ENCODE assay signal across 25 cellular contexts in the genomic region with DNA sequence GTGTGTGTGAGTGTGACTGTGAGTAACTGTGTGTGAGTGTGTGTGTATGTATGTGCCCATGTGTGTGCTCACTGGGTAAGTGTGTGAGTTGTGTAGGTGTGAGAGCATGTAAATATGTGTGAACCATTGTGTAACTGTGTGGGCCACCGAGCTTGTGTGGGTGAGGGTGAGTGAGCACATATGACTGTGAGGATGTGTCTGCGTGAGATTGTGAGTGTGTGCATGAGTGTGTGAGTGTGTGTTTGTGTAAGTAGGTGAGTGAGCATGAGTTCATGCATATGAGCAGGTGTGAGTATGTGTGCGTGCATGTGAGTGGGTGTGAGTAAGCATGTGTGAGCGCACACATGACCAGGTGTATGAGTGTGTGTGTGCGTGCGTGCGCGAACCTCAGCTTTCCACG. TPM values are rescaled to one million over a fixed set of nuclear protein-coding genes. Genes with fewer than 3 reads are reported as not detected.
"Had no signal": no experiment of that assay in that cellular context is flagged by ENCODE, and none has a peak within 500 bp of the region (broad histone marks: within the 10 kb centered on the region; RNA-seq: fewer than 3 reads in every experiment).

No MANE protein-coding gene starts in this region.

- H3K27ac ChIP-seq: cardiac muscle cell, esophagus muscularis mucosa, gastroesophageal sphincter, heart left ventricle, lower lobe of right lung, prostate gland, testis had no signal

- H3K4me3 ChIP-seq: cardiac muscle cell, esophagus muscularis mucosa, gastroesophageal sphincter, heart left ventricle, lower lobe of right lung, mucosa of descending colon, prostate gland, testis had no signal

- H3K4me1 ChIP-seq: lower lobe of right lung, prostate gland, testis had no signal

- H3K36me3 ChIP-seq: cardiac muscle cell, esophagus muscularis mucosa, gastroesophageal sphincter, heart left ventricle, lower lobe of right lung, prostate gland had no signal

- H3K4me3 Mint-ChIP-seq: activated naive CD8-positive, alpha-beta T cell treated with anti-CD3 and anti-CD28 coated beads, Interleukin-2, amount 10 ng/mL, durations not matched to agents 7 days and 5 days; activated T-cell treated with anti-CD3 and anti-CD28 coated beads, Interleukin-2, amount 50 U/mL, for 4 hours; neural crest cell had no signal

- H3K27ac Mint-ChIP-seq: activated naive CD8-positive, alpha-beta T cell treated with anti-CD3 and anti-CD28 coated beads, Interleukin-2, amount 10 ng/mL, durations not matched to agents 7 days and 5 days had no signal

- H3K9me3 Mint-ChIP-seq: activated naive CD8-positive, alpha-beta T cell treated with anti-CD3 and anti-CD28 coated beads, Interleukin-2, amount 10 ng/mL, durations not matched to agents 7 days and 5 days; activated T-cell treated with anti-CD3 and anti-CD28 coated beads, Interleukin-2, amount 50 U/mL, for 4 hours; neural crest cell had no signal

- ATAC-seq: activated T-cell treated with anti-CD3 and anti-CD28 coated beads, Interleukin-2, amount 50 U/mL, for 4 hours; gastroesophageal sphincter; heart left ventricle; left lobe of liver; lower lobe of right lung; mucosa of descending colon; SK-N-SH treated with all-trans-retinoic acid at 6 μM for 48 hours had no signal

- H3K36me3 Mint-ChIP-seq: activated naive CD8-positive, alpha-beta T cell treated with anti-CD3 and anti-CD28 coated beads, Interleukin-2, amount 10 ng/mL, durations not matched to agents 7 days and 5 days had no signal

- H3K9me3 ChIP-seq: esophagus muscularis mucosa, gastroesophageal sphincter, heart left ventricle, lower lobe of right lung, mucosa of descending colon, prostate gland, testis had no signal

- H3K27me3 ChIP-seq: testis had no signal

- FAIRE-seq: kidney, TTC549 had no signal

- DNase-seq: activated CD4-positive, alpha-beta T cell treated with anti-CD3 and anti-CD28 coated beads, Interleukin-2, amount 50 U/mL, for 4 hours; activated CD8-positive, alpha-beta memory T cell treated with anti-CD3 and anti-CD28 coated beads, Interleukin-2, amount 50 U/mL, for 48 hours; activated naive CD4-positive, alpha-beta T cell treated with Interleukin-2 at 50 U/mL for 16 hours; activated naive CD8-positive, alpha-beta T cell treated with anti-CD3 and anti-CD28 coated beads, Interleukin-2, amount 10 ng/mL, durations not matched to agents 7 days and 5 days; activated T-cell treated with anti-CD3 and anti-CD28 coated beads, Interleukin-2, amount 50 U/mL, for 4 hours; amygdala; effector CD4-positive, alpha-beta T cell; heart left ventricle; kidney; lower lobe of right lung; mesendoderm; mucosa of descending colon; stimulated activated CD4-positive, alpha-beta T cell treated with anti-CD3 and anti-CD28 coated beads, Interleukin-2, amount 100 ng/mL, for 48 hours; stimulated activated naive CD4-positive, alpha-beta T cell; testis; trophoblast cell had no signal

RNA-seq across cellular contexts. Expression of gene ATP2B3, which starts 1.4 kb away (rescaled TPM):
- total RNA-seq: activated CD8-positive, alpha-beta memory T cell treated with anti-CD3 and anti-CD28 coated beads for 36 hours; activated naive CD8-positive, alpha-beta T cell treated with anti-CD3 and anti-CD28 coated beads, Interleukin-2, amount 10 ng/mL, durations not matched to agents 7 days and 5 days; kidney; left lobe of liver; lower lobe of right lung had no signal
- polyA plus RNA-seq: heart left ventricle had no signal

RNA-seq across cellular contexts. Expression of gene BGN, which starts 21.3 kb away (rescaled TPM):
- total RNA-seq: activated CD8-positive, alpha-beta memory T cell treated with anti-CD3 and anti-CD28 coated beads for 36 hours; activated naive CD8-positive, alpha-beta T cell treated with anti-CD3 and anti-CD28 coated beads, Interleukin-2, amount 10 ng/mL, durations not matched to agents 7 days and 5 days had no signal
